ENCODE assay signal across 1 cellular context in genomic region chr20:53584550-53584913, GRCh38.
A peak's percentile ranks its signal among the peaks of the same experiment; 100 is the strongest.
TF ChIP-seq lines count a peak whose summit lies in the region.

No MANE protein-coding gene starts in this region.

TF ChIP-seq in K562, 482 proteins besides CTCF, POLR2A, EP300 and RAD21:
- peak in 1 of 3 experiments; percentile 90; a peak in 2 of 6 replicates for TF ChIP-seq ZBTB11 (CRISPR knock-in tag; IDR thresholded peaks at IDR 0.05)
